Comparison of ENCODE assay signal across 1 cellular context in the genomic region with DNA sequence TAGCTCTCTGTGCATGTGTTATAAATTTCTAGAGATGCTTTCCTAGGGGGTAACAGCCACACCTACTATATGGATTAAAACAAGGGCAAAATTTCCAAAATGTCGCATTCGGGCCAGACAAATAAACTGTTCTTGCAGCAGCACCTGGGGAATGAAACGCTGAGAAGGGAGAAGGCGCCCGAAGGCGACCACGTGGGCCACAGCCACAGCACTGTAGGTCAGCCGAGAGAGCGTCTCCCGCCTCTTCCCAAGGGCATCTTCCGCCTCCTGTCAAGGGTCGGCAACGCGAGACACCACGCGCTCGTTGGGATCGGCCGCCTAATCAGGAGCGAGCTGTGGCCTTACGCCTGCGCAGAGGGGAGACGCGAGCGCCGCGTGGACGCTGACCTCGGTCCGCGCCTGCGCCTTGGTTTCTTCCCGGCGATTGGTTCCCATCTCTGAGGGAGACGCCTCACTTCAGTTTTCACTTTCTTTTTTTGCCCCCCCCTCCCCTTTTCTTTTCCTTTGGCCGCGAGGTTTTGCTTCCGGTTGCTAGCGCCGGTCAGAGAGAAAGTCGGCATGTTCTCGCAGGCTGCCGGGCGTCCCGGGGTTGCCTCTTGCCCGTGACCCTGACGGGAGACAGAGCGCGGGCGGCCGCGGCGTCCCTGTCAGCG.
TF ChIP-seq lines count a peak whose summit lies in the region.

A gene with protein sequence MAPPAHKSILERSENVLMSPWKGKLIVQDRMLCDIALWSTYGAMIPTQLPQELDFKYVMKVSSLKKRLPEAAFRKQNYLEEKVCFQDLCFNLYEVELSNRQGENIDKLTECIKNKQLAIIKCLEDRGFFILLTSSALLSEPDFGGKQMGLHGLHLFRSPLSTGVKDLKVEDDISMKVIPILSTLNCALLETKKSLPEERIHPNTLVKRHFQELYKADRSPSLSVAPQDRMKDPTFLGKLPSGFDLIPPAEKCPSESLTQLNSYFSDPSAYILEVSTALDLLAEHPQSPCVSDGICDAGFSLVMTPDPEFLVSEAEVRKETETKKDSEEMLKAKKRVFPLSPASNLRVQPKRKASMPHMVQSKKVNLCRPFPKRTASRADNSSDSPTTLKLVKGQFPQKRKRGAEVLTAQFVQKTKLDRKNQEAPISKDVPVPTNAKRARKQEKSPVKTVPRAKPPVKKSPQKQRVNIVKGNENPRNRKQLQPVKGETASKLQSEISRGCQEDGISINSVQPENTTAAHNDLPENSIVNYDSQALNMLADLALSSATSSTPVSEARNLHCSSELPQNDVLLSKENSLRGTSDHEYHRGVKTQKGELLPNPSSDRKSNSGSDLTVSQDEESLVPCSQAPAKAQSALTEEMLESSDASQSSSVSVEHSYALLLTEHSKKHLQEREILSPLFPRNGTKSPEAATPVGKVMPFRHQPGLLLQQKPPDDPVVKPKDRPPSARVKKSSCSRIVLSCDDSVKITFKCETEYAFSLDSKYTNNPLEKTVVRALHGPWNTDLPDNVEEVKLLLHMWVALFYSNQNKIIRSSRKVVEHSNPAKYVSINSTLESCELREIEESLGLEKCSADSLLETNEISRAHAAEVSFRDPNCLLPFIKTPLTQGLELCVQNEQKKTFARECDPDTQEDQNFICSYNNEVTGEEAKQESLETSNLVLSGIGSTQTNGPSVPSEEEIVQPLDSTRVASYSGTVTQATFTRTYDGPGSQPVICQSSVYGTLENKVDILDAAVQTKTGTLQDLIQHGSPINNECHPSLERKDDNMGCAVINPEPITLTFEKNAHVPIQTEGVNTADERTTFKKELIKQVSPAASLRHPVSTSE (N-terminal part only) (plus strand): TSS at position 521 of the 653 bp plus-strand sequence. CDS start 35,805 bp downstream, outside the sequence.

TF ChIP-seq in GM12878, 131 proteins besides CTCF, POLR2A, EP300 and RAD21 (continued from another document and continues in another):
- TF ChIP-seq, protein P1, sequence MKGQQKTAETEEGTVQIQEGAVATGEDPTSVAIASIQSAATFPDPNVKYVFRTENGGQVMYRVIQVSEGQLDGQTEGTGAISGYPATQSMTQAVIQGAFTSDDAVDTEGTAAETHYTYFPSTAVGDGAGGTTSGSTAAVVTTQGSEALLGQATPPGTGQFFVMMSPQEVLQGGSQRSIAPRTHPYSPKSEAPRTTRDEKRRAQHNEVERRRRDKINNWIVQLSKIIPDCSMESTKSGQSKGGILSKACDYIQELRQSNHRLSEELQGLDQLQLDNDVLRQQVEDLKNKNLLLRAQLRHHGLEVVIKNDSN (IDR thresholded peaks at IDR 0.05; ENCODE audit: borderline replicate concordance, extremely low read length, insufficient read depth, low read depth, low read length), result peak; percentile 62
- no peak for TF ChIP-seq ETV6 (conservative IDR thresholded peaks at IDR 0.05 in 1 of 2, IDR thresholded peaks at IDR 0.05 in 1 of 2; ENCODE audit: borderline replicate concordance in 1 of 2, low read depth in 1 of 2)
- 0 out of 2 replicates have a peak, but pooled peaks have one; percentile 36 for TF ChIP-seq ZSCAN29 (IDR thresholded peaks at IDR 0.05)
- TF ChIP-seq FOXK2 (IDR thresholded peaks at IDR 0.05), result no peak
- TF ChIP-seq SUZ12 (IDR thresholded peaks at IDR 0.05; ENCODE audit: unreplicated experiment), result no peak
- peak; percentile 76 for TF ChIP-seq RAD51 (IDR thresholded peaks at IDR 0.05)
- TF ChIP-seq PAX5 (IDR thresholded peaks at IDR 0.05; ENCODE audit: borderline replicate concordance, low read depth, low read length), result peak; percentile 28; the same call in 1 of the 2 replicates
- peak; percentile 44; the same call in 1 of the 2 replicates for TF ChIP-seq YY1 (IDR thresholded peaks at IDR 0.05; ENCODE audit: low read depth, low read length)
- TF ChIP-seq, protein P2, sequence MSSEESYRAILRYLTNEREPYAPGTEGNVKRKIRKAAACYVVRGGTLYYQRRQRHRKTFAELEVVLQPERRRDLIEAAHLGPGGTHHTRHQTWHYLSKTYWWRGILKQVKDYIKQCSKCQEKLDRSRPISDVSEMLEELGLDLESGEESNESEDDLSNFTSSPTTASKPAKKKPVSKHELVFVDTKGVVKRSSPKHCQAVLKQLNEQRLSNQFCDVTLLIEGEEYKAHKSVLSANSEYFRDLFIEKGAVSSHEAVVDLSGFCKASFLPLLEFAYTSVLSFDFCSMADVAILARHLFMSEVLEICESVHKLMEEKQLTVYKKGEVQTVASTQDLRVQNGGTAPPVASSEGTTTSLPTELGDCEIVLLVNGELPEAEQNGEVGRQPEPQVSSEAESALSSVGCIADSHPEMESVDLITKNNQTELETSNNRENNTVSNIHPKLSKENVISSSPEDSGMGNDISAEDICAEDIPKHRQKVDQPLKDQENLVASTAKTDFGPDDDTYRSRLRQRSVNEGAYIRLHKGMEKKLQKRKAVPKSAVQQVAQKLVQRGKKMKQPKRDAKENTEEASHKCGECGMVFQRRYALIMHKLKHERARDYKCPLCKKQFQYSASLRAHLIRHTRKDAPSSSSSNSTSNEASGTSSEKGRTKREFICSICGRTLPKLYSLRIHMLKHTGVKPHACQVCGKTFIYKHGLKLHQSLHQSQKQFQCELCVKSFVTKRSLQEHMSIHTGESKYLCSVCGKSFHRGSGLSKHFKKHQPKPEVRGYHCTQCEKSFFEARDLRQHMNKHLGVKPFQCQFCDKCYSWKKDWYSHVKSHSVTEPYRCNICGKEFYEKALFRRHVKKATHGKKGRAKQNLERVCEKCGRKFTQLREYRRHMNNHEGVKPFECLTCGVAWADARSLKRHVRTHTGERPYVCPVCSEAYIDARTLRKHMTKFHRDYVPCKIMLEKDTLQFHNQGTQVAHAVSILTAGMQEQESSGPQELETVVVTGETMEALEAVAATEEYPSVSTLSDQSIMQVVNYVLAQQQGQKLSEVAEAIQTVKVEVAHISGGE (CRISPR knock-in tag; IDR thresholded peaks at IDR 0.05), result no peak
- TF ChIP-seq, protein P3, sequence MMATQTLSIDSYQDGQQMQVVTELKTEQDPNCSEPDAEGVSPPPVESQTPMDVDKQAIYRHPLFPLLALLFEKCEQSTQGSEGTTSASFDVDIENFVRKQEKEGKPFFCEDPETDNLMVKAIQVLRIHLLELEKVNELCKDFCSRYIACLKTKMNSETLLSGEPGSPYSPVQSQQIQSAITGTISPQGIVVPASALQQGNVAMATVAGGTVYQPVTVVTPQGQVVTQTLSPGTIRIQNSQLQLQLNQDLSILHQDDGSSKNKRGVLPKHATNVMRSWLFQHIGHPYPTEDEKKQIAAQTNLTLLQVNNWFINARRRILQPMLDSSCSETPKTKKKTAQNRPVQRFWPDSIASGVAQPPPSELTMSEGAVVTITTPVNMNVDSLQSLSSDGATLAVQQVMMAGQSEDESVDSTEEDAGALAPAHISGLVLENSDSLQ (IDR thresholded peaks at IDR 0.05), result peak; percentile 49; the same call in 1 of the 2 replicates
- TF ChIP-seq RELA (IDR thresholded peaks at IDR 0.05; ENCODE audit: borderline replicate concordance, partially characterized antibody), result no peak
- peak; percentile 93 for TF ChIP-seq RBBP5 (conservative IDR thresholded peaks at IDR 0.05)
- TF ChIP-seq, protein P4, sequence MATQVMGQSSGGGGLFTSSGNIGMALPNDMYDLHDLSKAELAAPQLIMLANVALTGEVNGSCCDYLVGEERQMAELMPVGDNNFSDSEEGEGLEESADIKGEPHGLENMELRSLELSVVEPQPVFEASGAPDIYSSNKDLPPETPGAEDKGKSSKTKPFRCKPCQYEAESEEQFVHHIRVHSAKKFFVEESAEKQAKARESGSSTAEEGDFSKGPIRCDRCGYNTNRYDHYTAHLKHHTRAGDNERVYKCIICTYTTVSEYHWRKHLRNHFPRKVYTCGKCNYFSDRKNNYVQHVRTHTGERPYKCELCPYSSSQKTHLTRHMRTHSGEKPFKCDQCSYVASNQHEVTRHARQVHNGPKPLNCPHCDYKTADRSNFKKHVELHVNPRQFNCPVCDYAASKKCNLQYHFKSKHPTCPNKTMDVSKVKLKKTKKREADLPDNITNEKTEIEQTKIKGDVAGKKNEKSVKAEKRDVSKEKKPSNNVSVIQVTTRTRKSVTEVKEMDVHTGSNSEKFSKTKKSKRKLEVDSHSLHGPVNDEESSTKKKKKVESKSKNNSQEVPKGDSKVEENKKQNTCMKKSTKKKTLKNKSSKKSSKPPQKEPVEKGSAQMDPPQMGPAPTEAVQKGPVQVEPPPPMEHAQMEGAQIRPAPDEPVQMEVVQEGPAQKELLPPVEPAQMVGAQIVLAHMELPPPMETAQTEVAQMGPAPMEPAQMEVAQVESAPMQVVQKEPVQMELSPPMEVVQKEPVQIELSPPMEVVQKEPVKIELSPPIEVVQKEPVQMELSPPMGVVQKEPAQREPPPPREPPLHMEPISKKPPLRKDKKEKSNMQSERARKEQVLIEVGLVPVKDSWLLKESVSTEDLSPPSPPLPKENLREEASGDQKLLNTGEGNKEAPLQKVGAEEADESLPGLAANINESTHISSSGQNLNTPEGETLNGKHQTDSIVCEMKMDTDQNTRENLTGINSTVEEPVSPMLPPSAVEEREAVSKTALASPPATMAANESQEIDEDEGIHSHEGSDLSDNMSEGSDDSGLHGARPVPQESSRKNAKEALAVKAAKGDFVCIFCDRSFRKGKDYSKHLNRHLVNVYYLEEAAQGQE (IDR thresholded peaks at IDR 0.05; ENCODE audit: low read depth, low read length), result no peak
- no peak; the same call in 1 of the 2 replicates for TF ChIP-seq PML (IDR thresholded peaks at IDR 0.05; ENCODE audit: low read length)
- TF ChIP-seq TCF3 (IDR thresholded peaks at IDR 0.05; ENCODE audit: borderline replicate concordance, insufficient read depth, low read depth, low read length), result no peak
- TF ChIP-seq, protein P5, sequence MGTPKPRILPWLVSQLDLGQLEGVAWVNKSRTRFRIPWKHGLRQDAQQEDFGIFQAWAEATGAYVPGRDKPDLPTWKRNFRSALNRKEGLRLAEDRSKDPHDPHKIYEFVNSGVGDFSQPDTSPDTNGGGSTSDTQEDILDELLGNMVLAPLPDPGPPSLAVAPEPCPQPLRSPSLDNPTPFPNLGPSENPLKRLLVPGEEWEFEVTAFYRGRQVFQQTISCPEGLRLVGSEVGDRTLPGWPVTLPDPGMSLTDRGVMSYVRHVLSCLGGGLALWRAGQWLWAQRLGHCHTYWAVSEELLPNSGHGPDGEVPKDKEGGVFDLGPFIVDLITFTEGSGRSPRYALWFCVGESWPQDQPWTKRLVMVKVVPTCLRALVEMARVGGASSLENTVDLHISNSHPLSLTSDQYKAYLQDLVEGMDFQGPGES (IDR thresholded peaks at IDR 0.05), result no peak
- TF ChIP-seq SMAD5 (IDR thresholded peaks at IDR 0.05; ENCODE audit: low read depth), result no peak
- no peak for TF ChIP-seq CHD1 (IDR thresholded peaks at IDR 0.05; ENCODE audit: low read depth, low read length)
- peak; percentile 97 for TF ChIP-seq CHD2 (IDR thresholded peaks at IDR 0.05; ENCODE audit: borderline replicate concordance, low read depth, low read length)
- TF ChIP-seq BMI1 (IDR thresholded peaks at IDR 0.05; ENCODE audit: borderline replicate concordance), result no peak
- no peak for TF ChIP-seq MYC (IDR thresholded peaks at IDR 0.05; ENCODE audit: insufficient read depth, insufficient read length, insufficient replicate concordance, low read length, severe bottlenecking)
- no peak for TF ChIP-seq NFYA (IDR thresholded peaks at IDR 0.05; ENCODE audit: borderline replicate concordance, low read depth, low read length)
- TF ChIP-seq, protein P6, sequence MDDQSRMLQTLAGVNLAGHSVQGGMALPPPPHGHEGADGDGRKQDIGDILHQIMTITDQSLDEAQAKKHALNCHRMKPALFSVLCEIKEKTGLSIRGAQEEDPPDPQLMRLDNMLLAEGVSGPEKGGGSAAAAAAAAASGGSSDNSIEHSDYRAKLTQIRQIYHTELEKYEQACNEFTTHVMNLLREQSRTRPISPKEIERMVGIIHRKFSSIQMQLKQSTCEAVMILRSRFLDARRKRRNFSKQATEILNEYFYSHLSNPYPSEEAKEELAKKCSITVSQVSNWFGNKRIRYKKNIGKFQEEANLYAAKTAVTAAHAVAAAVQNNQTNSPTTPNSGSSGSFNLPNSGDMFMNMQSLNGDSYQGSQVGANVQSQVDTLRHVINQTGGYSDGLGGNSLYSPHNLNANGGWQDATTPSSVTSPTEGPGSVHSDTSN (IDR thresholded peaks at IDR 0.05; ENCODE audit: insufficient replicate concordance, low read depth, low read length), result no peak
- no peak for TF ChIP-seq TCF12 (IDR thresholded peaks at IDR 0.05; ENCODE audit: low read depth, low read length)
- TF ChIP-seq STAT1 (conservative IDR thresholded peaks at IDR 0.05), result 0 out of 2 replicates have a peak, but pooled peaks have one; percentile 22
- peak; percentile 82 for TF ChIP-seq POLR2AphosphoS5 (IDR thresholded peaks at IDR 0.05; ENCODE audit: low read length)
- TF ChIP-seq CEBPB (IDR thresholded peaks at IDR 0.05; ENCODE audit: borderline replicate concordance in 1 of 2, low read depth in 2 of 2, low read length in 2 of 2), result no peak
- no peak for TF ChIP-seq TBL1XR1 (IDR thresholded peaks at IDR 0.05; ENCODE audit: low read depth, low read length)
- TF ChIP-seq MYB (IDR thresholded peaks at IDR 0.05; ENCODE audit: borderline replicate concordance, low read depth, low read length), result no peak
- TF ChIP-seq HDGF (IDR thresholded peaks at IDR 0.05), result peak; percentile 88
- no peak for TF ChIP-seq MEF2A (IDR thresholded peaks at IDR 0.05; ENCODE audit: insufficient read depth, low read depth, low read length)
- TF ChIP-seq JUND (IDR thresholded peaks at IDR 0.05; ENCODE audit: low read depth, low read length), result no peak
- TF ChIP-seq, protein P7, sequence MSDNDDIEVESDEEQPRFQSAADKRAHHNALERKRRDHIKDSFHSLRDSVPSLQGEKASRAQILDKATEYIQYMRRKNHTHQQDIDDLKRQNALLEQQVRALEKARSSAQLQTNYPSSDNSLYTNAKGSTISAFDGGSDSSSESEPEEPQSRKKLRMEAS (IDR thresholded peaks at IDR 0.05; ENCODE audit: low read depth, low read length), result peak; percentile 97
- TF ChIP-seq MXI1 (IDR thresholded peaks at IDR 0.05; ENCODE audit: low read depth, low read length), result peak; percentile 73
- no peak for TF ChIP-seq YBX1 (IDR thresholded peaks at IDR 0.05)
- TF ChIP-seq, protein P8, sequence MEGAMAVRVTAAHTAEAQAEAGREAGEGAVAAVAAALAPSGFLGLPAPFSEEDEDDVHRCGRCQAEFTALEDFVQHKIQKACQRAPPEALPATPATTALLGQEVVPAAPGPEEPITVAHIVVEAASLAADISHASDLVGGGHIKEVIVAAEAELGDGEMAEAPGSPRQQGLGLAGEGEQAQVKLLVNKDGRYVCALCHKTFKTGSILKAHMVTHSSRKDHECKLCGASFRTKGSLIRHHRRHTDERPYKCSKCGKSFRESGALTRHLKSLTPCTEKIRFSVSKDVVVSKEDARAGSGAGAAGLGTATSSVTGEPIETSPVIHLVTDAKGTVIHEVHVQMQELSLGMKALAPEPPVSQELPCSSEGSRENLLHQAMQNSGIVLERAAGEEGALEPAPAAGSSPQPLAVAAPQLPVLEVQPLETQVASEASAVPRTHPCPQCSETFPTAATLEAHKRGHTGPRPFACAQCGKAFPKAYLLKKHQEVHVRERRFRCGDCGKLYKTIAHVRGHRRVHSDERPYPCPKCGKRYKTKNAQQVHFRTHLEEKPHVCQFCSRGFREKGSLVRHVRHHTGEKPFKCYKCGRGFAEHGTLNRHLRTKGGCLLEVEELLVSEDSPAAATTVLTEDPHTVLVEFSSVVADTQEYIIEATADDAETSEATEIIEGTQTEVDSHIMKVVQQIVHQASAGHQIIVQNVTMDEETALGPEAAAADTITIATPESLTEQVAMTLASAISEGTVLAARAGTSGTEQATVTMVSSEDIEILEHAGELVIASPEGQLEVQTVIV (IDR thresholded peaks at IDR 0.05; ENCODE audit: borderline replicate concordance, partially characterized antibody), result no peak
- TF ChIP-seq ATF7 (IDR thresholded peaks at IDR 0.05; ENCODE audit: low read depth), result no peak
- no peak for TF ChIP-seq ZBED1 (IDR thresholded peaks at IDR 0.05; ENCODE audit: borderline replicate concordance)
